In the genomic region with DNA sequence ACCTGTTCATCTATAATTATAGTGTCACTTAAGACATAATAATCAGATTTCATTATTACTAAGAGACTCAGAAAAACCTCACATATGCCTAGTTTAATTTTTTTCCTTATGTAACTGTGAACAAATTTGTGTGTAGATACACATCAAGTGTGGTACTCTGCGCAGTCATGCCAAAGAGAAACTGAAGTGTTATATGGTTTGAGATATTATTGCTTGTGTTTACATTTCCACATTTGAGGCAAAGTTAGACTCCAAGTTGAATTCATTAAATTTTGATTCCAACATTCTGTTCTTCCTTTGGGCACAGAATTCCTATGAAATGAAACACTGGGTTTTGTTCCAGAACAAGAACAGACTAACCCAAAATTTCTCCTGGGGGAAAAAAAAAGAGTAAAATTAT, we compare ENCODE assay signal across 8 cellular contexts. TPM values are rescaled to one million over a fixed set of nuclear protein-coding genes. Genes with fewer than 3 reads are reported as not detected.
DNase-seq lines count a peak whose midpoint lies in the region; ATAC-seq and TF ChIP-seq lines count a peak whose summit lies in the region.

No MANE protein-coding gene starts in this region.

- peak overlapping the region; percentile 98 for H3K4me2 ChIP-seq in IMR-90 (ENCODE audit: low read depth, low read length)
- no peak overlapping the region for H3K4me2 ChIP-seq in trophoblast cell (ENCODE audit: low read length)

- H3K23ac ChIP-seq in IMR-90 (ENCODE audit: low read depth, low read length), result peak overlapping the region; percentile 91; the same call in 1 of the 2 replicates
- H3K23ac ChIP-seq in trophoblast cell (ENCODE audit: low read length), result no peak overlapping the region

- H2BK5ac ChIP-seq in IMR-90 (ENCODE audit: low read depth, low read length, poor library complexity, severe bottlenecking) (peak overlapping the region; percentile 95), trophoblast cell (ENCODE audit: low read depth, low read length, poor library complexity) (no peak overlapping the region)

- H3K79me1 ChIP-seq in IMR-90 (ENCODE audit: low read depth in 1 of 2, low read length in 2 of 2), result peaks cover 0 to 21% of the 10 kb centered on the region in 2 experiments; a peak in 3 of 4 replicates
- peaks cover 16% of the 10 kb centered on the region for H3K79me1 ChIP-seq in trophoblast cell (ENCODE audit: low read length)

- H2BK20ac ChIP-seq in IMR-90 (ENCODE audit: low read depth, low read length), result no peak overlapping the region; the same call in 1 of the 2 replicates

- dilution Hi-C loops in IMR-90 (cut with HindIII; ENCODE audit: low sequenced_read_pairs, unreplicated experiment), result no loop called here

- H3K9me1 ChIP-seq in IMR-90 (ENCODE audit: insufficient read depth, low read length), result peaks cover 7% of the 10 kb centered on the region

- in situ Hi-C loops in IMR-90 (cut with MboI; ENCODE audit: low sequenced_read_pairs), result no loop called here

- H2AFZ ChIP-seq in IMR-90 (replicated peaks; ENCODE audit: low read length, poor library complexity), result no peak overlapping the region
- no peak overlapping the region for H2AFZ ChIP-seq in trophoblast cell (ENCODE audit: insufficient read depth, low read length, poor library complexity)

- H3K79me2 ChIP-seq in trophoblast cell (ENCODE audit: control insufficient read depth, insufficient read depth, low read length, poor library complexity), result peaks cover 10% of the 10 kb centered on the region

- ATAC-seq in IMR-90 (ENCODE audit: low read depth) (no peak), GM21423 (IDR thresholded peaks at IDR 0.05; ENCODE audit: unreplicated experiment) (no peak)

- peak overlapping the region; percentile 55 for H3K56ac ChIP-seq in IMR-90 (ENCODE audit: extremely low read depth, insufficient read depth, low read length)

- H3K9ac ChIP-seq in IMR-90 (ENCODE audit: low read depth, low read length) (peak overlapping the region; percentile 99), trophoblast cell (ENCODE audit: low read length) (no peak overlapping the region)

- no TSS peak for BruUV-seq in A673 (replicated peaks; lab: Mats Ljungman, UMichigan)
- BruUV-seq in IMR-90 (replicated peaks; lab: Mats Ljungman, UMichigan), result no TSS peak

- H2BK15ac ChIP-seq in IMR-90 (ENCODE audit: low read depth, low read length), result peak overlapping the region; percentile 54; the same call in 2 of the 3 replicates

- no peak overlapping the region for H2BK12ac ChIP-seq in trophoblast cell (ENCODE audit: low read length)

- no peak overlapping the region for H2AK5ac ChIP-seq in IMR-90 (ENCODE audit: low read depth, low read length)
- no peak overlapping the region for H2AK5ac ChIP-seq in trophoblast cell (ENCODE audit: low read length)

- peak overlapping the region; percentile 82 for H3K4me3 ChIP-seq in A673 (ENCODE audit: low read depth, low read length, poor library complexity, severe bottlenecking)
- H3K4me3 ChIP-seq in IMR-90 (ENCODE audit: insufficient read depth, low read depth, low read length), result peak overlapping the region; percentile 88
- H3K4me3 ChIP-seq in cardiac fibroblast (replicated peaks in 1 of 2; ENCODE audit: low read depth in 2 of 2, low read length in 2 of 2), result peak overlapping the region; percentile 81 to 84
- peak overlapping the region; percentile 85 to 99 for H3K4me3 ChIP-seq in muscle layer of duodenum (ENCODE audit: low read depth in 1 of 2, low read length in 2 of 2)
- no peak overlapping the region for H3K4me3 ChIP-seq in trophoblast cell (ENCODE audit: low read depth, low read length)

- H3K27ac ChIP-seq in A673 (ENCODE audit: low read depth, low read length, poor library complexity, severe bottlenecking), result no peak overlapping the region
- H3K27ac ChIP-seq in IMR-90 (ENCODE audit: insufficient read depth, low read length), result peak overlapping the region; percentile 78; the same call in 1 of the 2 replicates
- H3K27ac ChIP-seq in muscle layer of duodenum (ENCODE audit: low read length), result peak overlapping the region; percentile 99
- no peak overlapping the region for H3K27ac ChIP-seq in trophoblast cell (ENCODE audit: low read depth, low read length)

- H3K36me3 ChIP-seq in A673 (ENCODE audit: insufficient read depth, low read length, poor library complexity, severe bottlenecking) (no peaks in the 10 kb centered on the region), IMR-90 (ENCODE audit: control insufficient read depth, insufficient read depth, low read length) (no peaks in the 10 kb centered on the region), muscle layer of duodenum (ENCODE audit: control insufficient read depth in 1 of 2, insufficient read depth in 2 of 2, low read length in 2 of 2) (peaks cover 0 to 26% of the 10 kb centered on the region in 2 donors), trophoblast cell (ENCODE audit: control insufficient read depth in 1 of 2, insufficient read depth in 2 of 2, low read length in 2 of 2) (no peaks in the 10 kb centered on the region)

- TF ChIP-seq POLR2A in IMR-90 (IDR thresholded peaks at IDR 0.05; ENCODE audit: low read depth, low read length), result no peak

- H3K9me3 ChIP-seq in A673 (ENCODE audit: low read depth, low read length, poor library complexity, severe bottlenecking) (no peaks in the 10 kb centered on the region), IMR-90 (ENCODE audit: control insufficient read depth, insufficient read depth, low read length) (no peaks in the 10 kb centered on the region), muscle layer of duodenum (ENCODE audit: control insufficient read depth in 1 of 2, low read length in 2 of 2) (no peaks in the 10 kb centered on the region), trophoblast cell (ENCODE audit: insufficient read depth, low read depth, low read length) (no peaks in the 10 kb centered on the region)

- no peak for DNase-seq in A673 (ENCODE audit: low spot score)
- no peak for DNase-seq in IMR-90
- no peak for DNase-seq in cardiac fibroblast (ENCODE audit: low read depth in 2 of 2)
- DNase-seq in trophoblast cell, result no peak
- DNase-seq in NCI-H524 (lab: John Stamatoyannopoulos, UW), result no peak
- no peak for DNase-seq in glomerular visceral epithelial cell (ENCODE audit: extremely low spot score)

- H3K27me3 ChIP-seq in A673 (replicated peaks; ENCODE audit: insufficient read depth, low read depth, low read length, poor library complexity) (no peaks in the 10 kb centered on the region), IMR-90 (ENCODE audit: control insufficient read depth, insufficient read depth, low read length) (no peaks in the 10 kb centered on the region), muscle layer of duodenum (ENCODE audit: low read depth, low read length) (no peaks in the 10 kb centered on the region), trophoblast cell (ENCODE audit: insufficient read depth, low read length) (no peaks in the 10 kb centered on the region)

- H4K12ac ChIP-seq in trophoblast cell (ENCODE audit: low read depth, low read length), result no peak overlapping the region

- H3K18ac ChIP-seq in IMR-90 (ENCODE audit: low read depth, low read length) (peak overlapping the region; percentile 90), trophoblast cell (ENCODE audit: low read length) (no peak overlapping the region)

- H2AK9ac ChIP-seq in IMR-90 (replicated peaks; ENCODE audit: low read depth, low read length, poor library complexity), result no peak overlapping the region

- WGBS in IMR-90 (ENCODE audit: extremely low coverage in 2 of 2, insufficient read length in 1 of 2), 2 experiments, result no CpG with 5 or more reads among the region's 1 CpG
- WGBS in trophoblast cell (ENCODE audit: extremely low coverage, insufficient coverage, insufficient read length), result no CpG with 5 or more reads among the region's 1 CpG

- CTCF ChIA-PET in A673 (lab: Charles Lee), result no interaction called here
- CTCF ChIA-PET in IMR-90 (lab: Yijun Ruan, JAX), result no interaction called here

- H4K20me1 ChIP-seq in IMR-90 (ENCODE audit: insufficient read depth, low read length), result 0 out of 2 replicates have a peak, but pooled peaks cover 4% of the 10 kb centered on the region

- H3K14ac ChIP-seq in IMR-90 (replicated peaks; ENCODE audit: low read depth, low read length) (peak overlapping the region; percentile 79), trophoblast cell (ENCODE audit: low read length) (no peak overlapping the region)

- intact Hi-C loops in A673 (cut with micrococcal nuclease; ENCODE audit: unreplicated experiment) (loop anchor here (5.0 kb wide), 1 partner anchor 171 kb away; no protein-coding TSS in a partner anchor), IMR-90 (cut with micrococcal nuclease) (loop anchor here (5.0 to 10.0 kb wide), 2 partner anchors 116 to 304 kb away; no protein-coding TSS in a partner anchor)

- H4K8ac ChIP-seq in IMR-90 (ENCODE audit: low read depth in 2 of 2, low read length in 2 of 2) (peak overlapping the region; percentile 47 to 56; a peak in 3 of 4 replicates), trophoblast cell (ENCODE audit: low read depth, low read length) (no peak overlapping the region)

- peak overlapping the region; percentile 52; the same call in 1 of the 2 replicates for H3K4ac ChIP-seq in IMR-90 (ENCODE audit: low read depth, low read length)
- no peak overlapping the region for H3K4ac ChIP-seq in trophoblast cell (ENCODE audit: low read depth, low read length)

- H4K91ac ChIP-seq in IMR-90 (ENCODE audit: insufficient read depth, low read depth, low read length), result peak overlapping the region; percentile 38; the same call in 1 of the 2 replicates
- H4K91ac ChIP-seq in trophoblast cell (ENCODE audit: low read depth, low read length), result no peak overlapping the region

- POLR2A ChIA-PET in A673 (lab: Charles Lee; ENCODE audit: low non-redundant PET) (no interaction called here), IMR-90 (lab: Charles Lee; ENCODE audit: unreplicated experiment) (no interaction called here)

- peak overlapping the region; percentile 38; the same call in 1 of the 2 replicates for H4K5ac ChIP-seq in IMR-90 (ENCODE audit: low read depth, low read length)

- H2BK120ac ChIP-seq in IMR-90 (ENCODE audit: low read depth, low read length) (peak overlapping the region; percentile 31; the same call in 1 of the 2 replicates), trophoblast cell (ENCODE audit: insufficient read depth, low read length, poor library complexity) (no peak overlapping the region)

- H3K4me1 ChIP-seq in A673 (ENCODE audit: insufficient read depth, low read length, poor library complexity, severe bottlenecking), result peaks cover 23% of the 10 kb centered on the region
- peaks cover 9% of the 10 kb centered on the region for H3K4me1 ChIP-seq in IMR-90 (ENCODE audit: control insufficient read depth, insufficient read depth, low read length)
- peaks cover 13 to 27% of the 10 kb centered on the region in 2 donors for H3K4me1 ChIP-seq in muscle layer of duodenum (ENCODE audit: control insufficient read depth in 1 of 2, insufficient read depth in 2 of 2, low read length in 2 of 2)
- H3K4me1 ChIP-seq in trophoblast cell (ENCODE audit: control insufficient read depth in 1 of 2, insufficient read depth in 2 of 2, low read length in 2 of 2), result peaks cover 6 to 7% of the 10 kb centered on the region in 2 experiments

- no peak for TF ChIP-seq RAD21 in IMR-90 (IDR thresholded peaks at IDR 0.05; ENCODE audit: low read length)

- TF ChIP-seq CTCF in A673 (conservative IDR thresholded peaks at IDR 0.05; ENCODE audit: low read depth, low read length), result no peak
- no peak for TF ChIP-seq CTCF in IMR-90 (conservative IDR thresholded peaks at IDR 0.05; ENCODE audit: low read depth, low read length)
- TF ChIP-seq CTCF in cardiac fibroblast (IDR thresholded peaks at IDR 0.05; ENCODE audit: low read depth, low read length), result no peak

RNA-seq across cellular contexts. Expression of gene MBNL1, which starts 2.2 kb away (rescaled TPM):
- 99.6 and 117 TPM in 2 replicates for total RNA-seq in A673 (2021)
- 515 and 664 TPM in 2 replicates for total RNA-seq in IMR-90 (2012; rRNA removed)
- polyA plus RNA-seq in IMR-90 (2012; rRNA removed), result 127 and 129 TPM in 2 replicates
- 41.6 and 47.4 TPM in 2 replicates for polyA plus RNA-seq in IMR-90 (2012; cell fraction: cytosol; rRNA removed)
- 48.0 and 82.1 TPM in 2 replicates for polyA plus RNA-seq in IMR-90 (2012; cell fraction: nucleus; rRNA removed; ENCODE audit: low replicate concordance)
- polyA plus RNA-seq in trophoblast cell (2013), result 9.2 and 9.7 TPM in 2 replicates

Comparison
In these comparisons a context has a peak if more than half of its experiments do, and no peak if none do; other contexts are left out.
1. H3K27ac ChIP-seq: peak in IMR-90 (single experiment) and muscle layer of duodenum (single experiment); none in A673 (single experiment) and trophoblast cell (single experiment).